In genomic region chr7:66069732-66070131, GRCh38 we compare ENCODE assay signal across 30 cellular contexts.
"Had no signal": no experiment of that assay in that cellular context is flagged by ENCODE, and none has a peak within 500 bp of the region (broad histone marks: within the 10 kb centered on the region; RNA-seq: fewer than 3 reads in every experiment).

No MANE protein-coding gene starts in this region.

- H3K9me3 ChIP-seq: adrenal gland, body of pancreas, breast epithelium had no signal

- H3K27me3 ChIP-seq: adrenal gland, body of pancreas, brain microvascular endothelial cell, breast epithelium had no signal

- H3K4me3 ChIP-seq: adrenal gland, body of pancreas, breast epithelium had no signal

- ATAC-seq: activated CD8-positive, alpha-beta T cell treated with anti-CD3 and anti-CD28 coated beads for 36 hours; activated naive CD4-positive, alpha-beta T cell treated with anti-CD3 and anti-CD28 coated beads, Interleukin-2, amount 50 U/mL, for 72 hours; activated T-cell treated with anti-CD3 and anti-CD28 coated beads, Interleukin-2, amount 50 U/mL, for 4 hours; activated T-cell treated with anti-CD3 and anti-CD28 coated beads, Interleukin-2, amount 50 U/mL, for 72 hours; activated T-helper 17 cell treated with anti-CD3 and anti-CD28 coated beads, Interleukin-2, amount 50 U/mL, for 72 hours; body of pancreas had no signal

- H3K36me3 ChIP-seq: adrenal gland, brain microvascular endothelial cell, breast epithelium had no signal

- DNase-seq: activated B cell treated with CpG ODN at 0.5 μM for 24 hours; activated CD4-positive, alpha-beta memory T cell treated with anti-CD3 and anti-CD28 coated beads for 36 hours; activated CD4-positive, alpha-beta T cell treated with anti-CD3 and anti-CD28 coated beads for 4 hours; activated CD4-positive, alpha-beta T cell treated with anti-CD3 and anti-CD28 coated beads, Interleukin-2, amount 10 ng/mL, durations not matched to agents 24 days and 14 days; activated CD4-positive, alpha-beta T cell treated with anti-CD3 and anti-CD28 coated beads, Interleukin-2, amount 50 U/mL, for 1 hour; activated CD4-positive, alpha-beta T cell treated with anti-CD3 and anti-CD28 coated beads, Interleukin-2, amount 50 U/mL, for 4 hours; activated CD4-positive, CD25-positive, alpha-beta regulatory T cell treated with anti-CD3 and anti-CD28 coated beads, Interleukin-2, amount 50 U/mL, for 72 hours; activated CD8-positive, alpha-beta memory T cell treated with anti-CD3 and anti-CD28 coated beads, Interleukin-2, amount 50 U/mL, for 4 hours; activated CD8-positive, alpha-beta T cell treated with anti-CD3 and anti-CD28 coated beads for 36 hours; activated effector memory CD4-positive, alpha-beta T cell treated with anti-CD3 and anti-CD28 coated beads, Interleukin-2, amount 50 U/mL, for 16 hours; activated gamma-delta T cell treated with Interleukin-2 at 50 U/mL for 16 hours; activated naive CD4-positive, alpha-beta T cell; activated naive CD4-positive, alpha-beta T cell treated with anti-CD3 and anti-CD28 coated beads for 36 hours; activated naive CD4-positive, alpha-beta T cell treated with anti-CD3 and anti-CD28 coated beads, Interleukin-2, amount 50 U/mL, for 16 hours; activated naive CD8-positive, alpha-beta T cell treated with anti-CD3 and anti-CD28 coated beads for 36 hours; activated T-cell treated with anti-CD3 and anti-CD28 coated beads for 4 hours; activated T-cell treated with anti-CD3 and anti-CD28 coated beads, Interleukin-2, amount 50 U/mL, for 1 hour; activated T-cell treated with anti-CD3 and anti-CD28 coated beads, Interleukin-2, amount 50 U/mL, for 4 hours; activated T-cell treated with anti-CD3 and anti-CD28 coated beads, Interleukin-2, amount 50 U/mL, for 72 hours; adrenal gland; amniotic stem cell; body of pancreas; brain microvascular endothelial cell; central memory CD4-positive, alpha-beta T cell; T-helper 2 cell; T-helper 9 cell had no signal

- H3K27ac ChIP-seq: adrenal gland, body of pancreas, brain microvascular endothelial cell, breast epithelium, VCaP had no signal

- H3K4me1 ChIP-seq: adrenal gland, body of pancreas, breast epithelium had no signal
